ENCODE assay signal across 19 cellular contexts in the genomic region with DNA sequence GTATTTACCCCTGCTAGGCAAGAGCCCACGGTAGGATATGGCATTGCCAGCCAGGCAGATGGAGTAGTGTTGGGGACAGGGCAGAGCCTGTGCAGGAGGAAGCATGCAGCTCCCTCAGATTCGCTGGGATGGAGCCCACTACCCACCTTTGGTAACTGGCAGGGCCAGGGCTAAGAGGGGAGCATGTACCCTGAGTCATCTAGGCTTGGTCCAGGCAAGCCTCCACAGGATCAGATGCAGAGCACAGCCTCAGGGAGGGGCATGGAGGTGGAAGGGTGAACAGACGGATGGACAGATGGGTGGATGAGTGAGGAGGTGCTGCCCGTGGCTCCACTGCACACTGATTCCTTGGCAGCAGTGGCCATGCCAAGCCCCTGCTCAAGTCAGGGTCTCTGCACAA. TPM values are rescaled to one million over a fixed set of nuclear protein-coding genes. Genes with fewer than 3 reads are reported as not detected.
DNase-seq lines count a peak whose midpoint lies in the region; ATAC-seq and TF ChIP-seq lines count a peak whose summit lies in the region.
"Had no signal": no experiment of that assay in that cellular context is flagged by ENCODE, and none has a peak within 500 bp of the region (broad histone marks: within the 10 kb centered on the region; RNA-seq: fewer than 3 reads in every experiment).

No MANE protein-coding gene starts in this region.

- peaks cover 5% of the 10 kb centered on the region for H3K4me1 Mint-ChIP-seq in activated CD8-positive, alpha-beta T cell treated with anti-CD3 and anti-CD28 coated beads for 36 hours (ENCODE audit: low read depth)
- H3K4me1 Mint-ChIP-seq in endothelial cell (ENCODE audit: unreplicated experiment) (no peaks in the 10 kb centered on the region), CD14-positive monocyte (peaks cover 19% of the 10 kb centered on the region)
- H3K4me1 Mint-ChIP-seq: H9 had no signal

- H3K27ac ChIP-seq in RWPE1 (peak overlapping the region; percentile 99), skin epidermis (peak overlapping the region in 12 of 21 experiments; percentile 5 to 78 (median 42))
- H3K27ac ChIP-seq: 22Rv1, SK-N-MC had no signal

- CTCF ChIA-PET in RWPE1 (lab: Yijun Ruan, JAX) = interaction anchor here (0.5 to 1.2 kb wide), 2 partner anchors 86 to 239 kb away, joined by 4 read pairs; partner anchors contain the start of gene STAG1
- CTCF ChIA-PET in activated CD8-positive, alpha-beta T cell treated with anti-CD3 and anti-CD28 coated beads for 36 hours (lab: Charles Lee) = interaction anchor here (0.8 kb wide), 1 partner anchor 233 kb away, joined by 3 read pairs; no protein-coding TSS in a partner anchor

- DNase-seq in NCI-H82 (lab: John Stamatoyannopoulos, UW) (peak; percentile 56), NCI-H82 treated with DMSO at 0.1 percent for 48 hours (lab: John Stamatoyannopoulos, UW; ENCODE audit: unreplicated experiment) (no peak), RWPE1 (ENCODE audit: low spot score) (peak; percentile 43), endothelial cell (ENCODE audit: low spot score) (no peak), CD14-positive monocyte (ENCODE audit: low spot score) (no peak)
- no peak for DNase-seq in activated CD8-positive, alpha-beta T cell treated with anti-CD3 and anti-CD28 coated beads for 36 hours
- DNase-seq: BE2C; CD8-positive, alpha-beta T cell; DND-41; H9; KG1; NCI-H146; NCI-H226; NCI-H748 treated with DMSO at 0.1 percent for 48 hours; Right ventricle myocardium superior had no signal

- intact Hi-C loops in activated CD8-positive, alpha-beta T cell treated with anti-CD3 and anti-CD28 coated beads for 36 hours (cut with micrococcal nuclease) = no loop called here
- intact Hi-C loops in CD14-positive monocyte (cut with micrococcal nuclease) = no loop called here

- peak; percentile 75 for ATAC-seq in esophagus mucosa
- ATAC-seq in activated CD8-positive, alpha-beta T cell treated with anti-CD3 and anti-CD28 coated beads for 36 hours = no peak
- ATAC-seq: CD8-positive, alpha-beta T cell had no signal

- H3K27me3 Mint-ChIP-seq in activated CD8-positive, alpha-beta T cell treated with anti-CD3 and anti-CD28 coated beads for 36 hours = no peaks in the 10 kb centered on the region
- H3K27me3 Mint-ChIP-seq in endothelial cell (ENCODE audit: unreplicated experiment) (peaks cover 10% of the 10 kb centered on the region), CD14-positive monocyte (ENCODE audit: low read depth in 3 of 3) (no peaks in the 10 kb centered on the region)

- no peak overlapping the region for H3K27ac Mint-ChIP-seq in activated CD8-positive, alpha-beta T cell treated with anti-CD3 and anti-CD28 coated beads for 36 hours
- H3K27ac Mint-ChIP-seq in endothelial cell (ENCODE audit: unreplicated experiment) (no peak overlapping the region), CD14-positive monocyte (no peak overlapping the region)
- H3K27ac Mint-ChIP-seq: CD8-positive, alpha-beta T cell; H9 had no signal

- POLR2A ChIA-PET in RWPE1 (lab: Yijun Ruan, JAX; ENCODE audit: low non-redundant PET) = no interaction called here
- POLR2A ChIA-PET in activated CD8-positive, alpha-beta T cell treated with anti-CD3 and anti-CD28 coated beads for 36 hours (lab: Charles Lee) = no interaction called here

- no peak overlapping the region for H3K4me3 Mint-ChIP-seq in activated CD8-positive, alpha-beta T cell treated with anti-CD3 and anti-CD28 coated beads for 36 hours
- H3K4me3 Mint-ChIP-seq in endothelial cell (ENCODE audit: unreplicated experiment) (no peak overlapping the region), CD14-positive monocyte (no peak overlapping the region)
- H3K4me3 Mint-ChIP-seq: CD8-positive, alpha-beta T cell; H9 had no signal

- H3K36me3 Mint-ChIP-seq in activated CD8-positive, alpha-beta T cell treated with anti-CD3 and anti-CD28 coated beads for 36 hours (ENCODE audit: low read depth) = no peaks in the 10 kb centered on the region
- H3K36me3 Mint-ChIP-seq in endothelial cell (ENCODE audit: low read depth, unreplicated experiment) (peaks cover 15% of the 10 kb centered on the region), CD14-positive monocyte (no peaks in the 10 kb centered on the region)
- H3K36me3 Mint-ChIP-seq: CD8-positive, alpha-beta T cell had no signal

- TF ChIP-seq CTCF in RWPE1 (conservative IDR thresholded peaks at IDR 0.05; ENCODE audit: low read depth) (no peak), endothelial cell (IDR thresholded peaks at IDR 0.05; ENCODE audit: unreplicated experiment) (no peak), CD14-positive monocyte (IDR thresholded peaks at IDR 0.05) (no peak)
- TF ChIP-seq CTCF in activated CD8-positive, alpha-beta T cell treated with anti-CD3 and anti-CD28 coated beads for 36 hours (IDR thresholded peaks at IDR 0.05) = no peak

- no peak overlapping the region for H3K4me3 ChIP-seq in skin epidermis
- H3K4me3 ChIP-seq: SK-N-MC had no signal

- no peaks in the 10 kb centered on the region for H3K9me3 Mint-ChIP-seq in activated CD8-positive, alpha-beta T cell treated with anti-CD3 and anti-CD28 coated beads for 36 hours
- no peaks in the 10 kb centered on the region for H3K9me3 Mint-ChIP-seq in endothelial cell (ENCODE audit: unreplicated experiment)
- peaks cover 0 to 2% (median 0%) of the 10 kb centered on the region in 7 donors for H3K9me3 Mint-ChIP-seq in CD14-positive monocyte
- H3K9me3 Mint-ChIP-seq: CD8-positive, alpha-beta T cell had no signal

RNA-seq across cellular contexts. Expression of gene IL20RB, which starts 33.0 kb away (rescaled TPM):
- total RNA-seq in esophagus mucosa = 94.7 TPM
- total RNA-seq in activated CD8-positive, alpha-beta T cell treated with anti-CD3 and anti-CD28 coated beads for 36 hours = 1 to 10 TPM; 1.0 to 1.2 TPM
- 2.9 TPM for total RNA-seq in endothelial cell (ENCODE audit: unreplicated experiment)
- polyA plus RNA-seq in CD14-positive monocyte = under 1 TPM in 1 of 2 donors, not detected in 1; 0.16 TPM

Comparison
In these comparisons a context has a peak if more than half of its experiments do, and no peak if none do; other contexts are left out.
1. DNase-seq: peak in NCI-H82 (single experiment) and RWPE1 (single experiment); none in NCI-H82 treated with DMSO at 0.1 percent for 48 hours (single experiment), activated CD8-positive, alpha-beta T cell treated with anti-CD3 and anti-CD28 coated beads for 36 hours (single experiment), endothelial cell (single experiment) and CD14-positive monocyte (single experiment).
2. RNA of gene IL20RB, which starts 33.0 kb away (total RNA-seq): 94.7 TPM in esophagus mucosa (single experiment); 2.9 TPM in endothelial cell (single experiment) and 1.0 to 1.2 TPM in activated CD8-positive, alpha-beta T cell treated with anti-CD3 and anti-CD28 coated beads for 36 hours; every median in the first group is over 10 times any median in the second.